17 cellular contexts compared by ENCODE assay signal in the genomic region with DNA sequence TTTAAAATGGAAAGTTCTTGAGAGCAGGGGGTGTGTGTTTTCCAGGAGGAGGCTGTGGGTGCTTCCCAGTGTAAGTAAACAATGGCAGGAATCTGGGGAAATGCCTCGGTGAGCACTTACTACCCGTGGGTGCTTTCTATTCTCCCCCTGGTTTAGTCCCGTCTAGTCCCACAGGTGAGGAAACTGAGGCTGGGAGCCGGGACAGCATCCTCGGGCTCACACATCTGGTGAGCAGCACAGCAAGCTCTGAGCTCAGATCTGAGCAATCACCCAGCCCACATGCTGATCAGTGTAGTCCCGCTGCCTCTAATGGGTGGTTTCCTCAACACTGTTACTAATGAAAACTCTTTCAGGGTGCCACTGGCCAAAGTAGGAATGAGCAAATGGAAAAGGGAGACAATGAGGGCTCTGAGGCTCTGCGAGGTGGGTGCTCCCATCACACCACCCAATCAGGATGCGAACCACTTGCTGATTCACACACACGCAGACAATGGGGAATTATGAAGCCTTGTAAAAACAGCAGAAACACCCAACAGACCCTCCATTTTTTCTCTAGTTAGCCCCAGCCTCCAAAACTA.
DNase-seq lines count a peak whose midpoint lies in the region; ATAC-seq and TF ChIP-seq lines count a peak whose summit lies in the region.
"Had no signal": no experiment of that assay in that cellular context is flagged by ENCODE, and none has a peak within 500 bp of the region (broad histone marks: within the 10 kb centered on the region; RNA-seq: fewer than 3 reads in every experiment).

No MANE protein-coding gene starts in this region.

- H3K79me2 ChIP-seq in HCT116 (ENCODE audit: insufficient read depth, low read length) = no peaks in the 10 kb centered on the region
- H3K79me2 ChIP-seq: parathyroid adenoma had no signal

- no peaks in the 10 kb centered on the region for H3K9me3 ChIP-seq in HCT116 (ENCODE audit: control insufficient read depth in 1 of 2, insufficient read depth in 1 of 2, low read depth in 1 of 2, low read length in 2 of 2)
- no peaks in the 10 kb centered on the region for H3K9me3 ChIP-seq in naive thymus-derived CD4-positive, alpha-beta T cell (ENCODE audit: control insufficient read depth in 2 of 3, low read length in 3 of 3)
- H3K9me3 ChIP-seq: body of pancreas, gastrocnemius medialis, tibial artery had no signal

- H3K27me3 ChIP-seq in HCT116 (ENCODE audit: insufficient read depth, low read length) = no peaks in the 10 kb centered on the region
- no peaks in the 10 kb centered on the region for H3K27me3 ChIP-seq in naive thymus-derived CD4-positive, alpha-beta T cell (ENCODE audit: control insufficient read depth in 2 of 2, insufficient read depth in 2 of 2, low read length in 2 of 2)
- H3K27me3 ChIP-seq: body of pancreas, gastrocnemius medialis, tibial artery had no signal

- H3K36me3 ChIP-seq in HCT116 (ENCODE audit: control insufficient read depth in 1 of 2, insufficient read depth in 2 of 2, low read length in 2 of 2) = no peaks in the 10 kb centered on the region
- H3K36me3 ChIP-seq in naive thymus-derived CD4-positive, alpha-beta T cell (ENCODE audit: control insufficient read depth in 2 of 3, insufficient read depth in 3 of 3, low read length in 3 of 3) = no peaks in the 10 kb centered on the region
- H3K36me3 ChIP-seq: gastrocnemius medialis had no signal

- peaks cover 6 to 16% of the 10 kb centered on the region in 2 experiments for H3K4me1 ChIP-seq in HCT116 (ENCODE audit: control insufficient read depth in 1 of 2, insufficient read depth in 2 of 2, low read length in 2 of 2)
- H3K4me1 ChIP-seq in naive thymus-derived CD4-positive, alpha-beta T cell (ENCODE audit: control insufficient read depth in 2 of 2, insufficient read depth in 2 of 2, low read length in 2 of 2) = no peaks in the 10 kb centered on the region
- H3K4me1 ChIP-seq: body of pancreas had no signal

- no TSS peak for BruUV-seq in HCT116 (replicated peaks; lab: Mats Ljungman, UMichigan)

- intact Hi-C loops in HCT116 (cut with micrococcal nuclease) = no loop called here
- intact Hi-C loops in naive thymus-derived CD4-positive, alpha-beta T cell (cut with micrococcal nuclease) = no loop called here

- CTCF ChIA-PET in HCT116 (lab: Charles Lee) = no interaction called here
- CTCF ChIA-PET in naive thymus-derived CD4-positive, alpha-beta T cell (lab: Charles Lee) = no interaction called here

- TF ChIP-seq CTCF in HCT116 (IDR thresholded peaks at IDR 0.05 in 2 of 3, conservative IDR thresholded peaks at IDR 0.05 in 1 of 3; ENCODE audit: borderline replicate concordance in 1 of 3, insufficient read depth in 1 of 3, low read depth in 2 of 3, low read length in 2 of 3) = no peak
- no peak for TF ChIP-seq CTCF in astrocyte of the spinal cord (IDR thresholded peaks at IDR 0.05; ENCODE audit: low read depth, low read length)

- RAD21 ChIA-PET in HCT116 (lab: Charles Lee; ENCODE audit: low non-redundant PET in 1 of 2, low total read pairs in 2 of 2, uncharacterized antibody in 2 of 2, unreplicated experiment in 2 of 2) = no interaction called here

- no peak for TF ChIP-seq RAD21 in HCT116 (IDR thresholded peaks at IDR 0.05; ENCODE audit: low read depth)

- H3K27ac ChIP-seq in HCT116 (ENCODE audit: low read depth, low read length) = no peak overlapping the region
- H3K27ac ChIP-seq in substantia nigra (ENCODE audit: low read depth, low read length, poor library complexity, severe bottlenecking) = peak overlapping the region; percentile 75
- no peak overlapping the region for H3K27ac ChIP-seq in naive thymus-derived CD4-positive, alpha-beta T cell (ENCODE audit: low read depth, low read length)
- H3K27ac ChIP-seq: body of pancreas, parathyroid adenoma, tibial artery had no signal

- ATAC-seq in HCT116 = peak; percentile 47
- no peak for ATAC-seq in naive thymus-derived CD4-positive, alpha-beta T cell
- ATAC-seq in GM21367 (IDR thresholded peaks at IDR 0.05; ENCODE audit: unreplicated experiment) = no peak
- ATAC-seq: body of pancreas, gastrocnemius medialis, Panc1 had no signal

- no peak for DNase-seq in HCT116 (ENCODE audit: low read depth, low spot score)
- peak; percentile 52 for DNase-seq in astrocyte of the spinal cord (ENCODE audit: low read depth, low spot score)
- peak; percentile 61 for DNase-seq in inferior parietal cortex (ENCODE audit: extremely low spot score)
- DNase-seq in substantia nigra (lab: John Stamatoyannopoulos, UW) = peak in 42 of 49 donors; percentile 6 to 78 (median 42)
- no peak for DNase-seq in ACHN
- DNase-seq in naive thymus-derived CD4-positive, alpha-beta T cell = no peak
- DNase-seq: activated B cell treated with CpG ODN at 0.5 μM for 24 hours; activated effector memory CD4-positive, alpha-beta T cell treated with Interleukin-2 at 50 U/mL for 16 hours; body of pancreas; effector CD4-positive, alpha-beta T cell; gastrocnemius medialis; NCI-H1694 treated with DMSO at 0.1 percent for 48 hours; NCI-H524 treated with DMSO at 0.1 percent for 48 hours had no signal

- peak overlapping the region in 1 of 9 donors; percentile 57 for H3K27ac Mint-ChIP-seq in naive thymus-derived CD4-positive, alpha-beta T cell
- H3K27ac Mint-ChIP-seq: activated B cell treated with CpG ODN at 0.5 μM for 24 hours had no signal

- H3K4me3 Mint-ChIP-seq in naive thymus-derived CD4-positive, alpha-beta T cell = no peak overlapping the region
- H3K4me3 Mint-ChIP-seq: activated B cell treated with CpG ODN at 0.5 μM for 24 hours had no signal

- no peak overlapping the region for H2AFZ ChIP-seq in HCT116 (ENCODE audit: low read depth, low read length, poor library complexity, severe bottlenecking)
- H2AFZ ChIP-seq: parathyroid adenoma had no signal

- H3K9ac ChIP-seq in HCT116 (ENCODE audit: low read length) = no peak overlapping the region
- H3K9ac ChIP-seq: parathyroid adenoma had no signal

- H4K20me1 ChIP-seq in HCT116 (ENCODE audit: insufficient read depth) = no peaks in the 10 kb centered on the region

- H3K4me1 Mint-ChIP-seq in naive thymus-derived CD4-positive, alpha-beta T cell = peaks cover 0 to 1% (median 0%) of the 10 kb centered on the region in 7 donors
- H3K4me1 Mint-ChIP-seq: activated B cell treated with CpG ODN at 0.5 μM for 24 hours had no signal

- no peaks in the 10 kb centered on the region for H3K9me2 ChIP-seq in HCT116 (ENCODE audit: insufficient read depth)

- TF ChIP-seq POLR2A in HCT116 (IDR thresholded peaks at IDR 0.05; ENCODE audit: borderline replicate concordance, extremely low read depth, insufficient read depth, insufficient read length) = no peak

- H3K4me3 ChIP-seq in HCT116 (replicated peaks in 1 of 2; ENCODE audit: low read depth in 1 of 2, low read length in 2 of 2) (no peak overlapping the region), astrocyte of the spinal cord (ENCODE audit: low read depth, low read length) (no peak overlapping the region)
- H3K4me3 ChIP-seq in naive thymus-derived CD4-positive, alpha-beta T cell (ENCODE audit: low read length) = no peak overlapping the region
- H3K4me3 ChIP-seq: body of pancreas, gastrocnemius medialis, tibial artery had no signal

- H3K9me3 Mint-ChIP-seq in naive thymus-derived CD4-positive, alpha-beta T cell = no peaks in the 10 kb centered on the region

- H3K27me3 Mint-ChIP-seq in naive thymus-derived CD4-positive, alpha-beta T cell = no peaks in the 10 kb centered on the region
- H3K27me3 Mint-ChIP-seq: activated B cell treated with CpG ODN at 0.5 μM for 24 hours had no signal

- no peak overlapping the region for H3K4me2 ChIP-seq in HCT116 (ENCODE audit: low read length)

- POLR2A ChIA-PET in HCT116 (lab: Charles Lee) = interaction anchor here (0.5 kb wide), 1 partner anchor 59 kb away, joined by 3 read pairs; no protein-coding TSS in a partner anchor
- POLR2A ChIA-PET in naive thymus-derived CD4-positive, alpha-beta T cell (lab: Charles Lee) = no interaction called here

- H3K36me3 Mint-ChIP-seq in naive thymus-derived CD4-positive, alpha-beta T cell = peaks cover 0 to 26% (median 13%) of the 10 kb centered on the region in 5 donors

- in situ Hi-C loops in astrocyte of the spinal cord (cut with HindIII; ENCODE audit: low sequenced_read_pairs) (no loop called here), ACHN (cut with HindIII; ENCODE audit: low pct_ligation_motif_present, low pct_unique_long_range_greater_than_20kb, low sequenced_read_pairs) (no loop called here)

TF ChIP-seq in HCT116, 20 proteins besides CTCF, POLR2A, EP300 and RAD21:
- TF ChIP-seq CBX3 (IDR thresholded peaks at IDR 0.05; ENCODE audit: low read depth) = no peak
- no peak for TF ChIP-seq ZFX (IDR thresholded peaks at IDR 0.05)
- TF ChIP-seq YY1 (IDR thresholded peaks at IDR 0.05; ENCODE audit: extremely low read depth, insufficient replicate concordance, low read depth, low read length) = no peak
TF ChIP-seq in HCT116: peak in this region for 0.

Comparison
In these comparisons a context has a peak if more than half of its experiments do, and no peak if none do; other contexts are left out.
1. DNase-seq: peak in astrocyte of the spinal cord (single experiment), inferior parietal cortex (single experiment) and substantia nigra (42 of 49); none in HCT116 (single experiment), ACHN (single experiment) and naive thymus-derived CD4-positive, alpha-beta T cell (0 of 9).